Comparison of ENCODE assay signal across 8 cellular contexts in genomic region chr15:61227269-61228024, GRCh38. TPM values are rescaled to one million over a fixed set of nuclear protein-coding genes. Genes with fewer than 3 reads are reported as not detected.
DNase-seq lines count a peak whose midpoint lies in the region; ATAC-seq and TF ChIP-seq lines count a peak whose summit lies in the region.

No MANE protein-coding gene starts in this region.

- intact Hi-C loops in uterus (cut with DNase I; ENCODE audit: low total_unique reads) = no loop called here

- H3K56ac ChIP-seq in mesendoderm (ENCODE audit: low read length) = peak overlapping the region; percentile 61

- H3K27ac ChIP-seq in endodermal cell (ENCODE audit: low read depth, low read length) (no peak overlapping the region), mesendoderm (ENCODE audit: low read depth, low read length) (no peak overlapping the region), uterus (peak overlapping the region; percentile 78 to 85)

- H3K4me3 Mint-ChIP-seq in T-helper 1 cell treated with Interleukin-12 subunit alpha and Interleukin-12 subunit beta and Interleukin-4 antibody, amounts not matched to agents 30 μg/mL and 1 μg/mL, for 36 hours = peak overlapping the region; percentile 54
- H3K4me3 Mint-ChIP-seq in endodermal cell = peak overlapping the region; percentile 70

- TF ChIP-seq CTCF in endodermal cell (conservative IDR thresholded peaks at IDR 0.05) (no peak), uterus (IDR thresholded peaks at IDR 0.05) (no peak)

- H3K27me3 ChIP-seq in endodermal cell (ENCODE audit: control insufficient read depth, insufficient read depth, low read length, poor library complexity, severe bottlenecking) = peaks cover 27% of the 10 kb centered on the region
- H3K27me3 ChIP-seq in mesendoderm (ENCODE audit: insufficient read depth, low read length, poor library complexity) = no peaks in the 10 kb centered on the region
- H3K27me3 ChIP-seq in uterus = no peaks in the 10 kb centered on the region

- H3K9ac ChIP-seq in endodermal cell (ENCODE audit: extremely low read depth, low read length, poor library complexity, severe bottlenecking) = no peak overlapping the region
- H3K9ac ChIP-seq in mesendoderm (ENCODE audit: low read length) = peak overlapping the region; percentile 46

- H3K79me2 ChIP-seq in mesendoderm (ENCODE audit: control insufficient read depth, insufficient read depth, low read length) = peaks cover 2% of the 10 kb centered on the region

- H3K4ac ChIP-seq in mesendoderm (ENCODE audit: low read depth, low read length) = no peak overlapping the region

- H2BK120ac ChIP-seq in mesendoderm (ENCODE audit: low read depth, low read length) = no peak overlapping the region

- no peak for TF ChIP-seq POLR2A in uterus (IDR thresholded peaks at IDR 0.05)

- H3K36me3 ChIP-seq in endodermal cell (ENCODE audit: control insufficient read depth, insufficient read depth, low read length) = no peaks in the 10 kb centered on the region
- H3K36me3 ChIP-seq in mesendoderm (ENCODE audit: control insufficient read depth, insufficient read depth, low read length) = no peaks in the 10 kb centered on the region
- no peaks in the 10 kb centered on the region for H3K36me3 ChIP-seq in uterus

- H3K4me3 ChIP-seq in endodermal cell (ENCODE audit: low read length) = peak overlapping the region; percentile 81
- H3K4me3 ChIP-seq in mesendoderm (ENCODE audit: low read length) = peak overlapping the region; percentile 36
- peak overlapping the region; percentile 61 to 78 for H3K4me3 ChIP-seq in uterus

- H3K9me3 ChIP-seq in endodermal cell (ENCODE audit: control insufficient read depth, low read length) = no peaks in the 10 kb centered on the region
- H3K9me3 ChIP-seq in uterus = no peaks in the 10 kb centered on the region

- H3K36me3 Mint-ChIP-seq in T-helper 1 cell treated with Interleukin-12 subunit alpha and Interleukin-12 subunit beta and Interleukin-4 antibody, amounts not matched to agents 30 μg/mL and 1 μg/mL, for 36 hours (ENCODE audit: low read depth) = no peaks in the 10 kb centered on the region
- no peaks in the 10 kb centered on the region for H3K36me3 Mint-ChIP-seq in endodermal cell (ENCODE audit: low read depth)

- no peak overlapping the region for H3K23ac ChIP-seq in mesendoderm (ENCODE audit: low read length)

- peaks cover 84% of the 10 kb centered on the region for H3K27me3 Mint-ChIP-seq in T-helper 1 cell treated with Interleukin-12 subunit alpha and Interleukin-12 subunit beta and Interleukin-4 antibody, amounts not matched to agents 30 μg/mL and 1 μg/mL, for 36 hours (ENCODE audit: low read depth)
- peaks cover 34% of the 10 kb centered on the region for H3K27me3 Mint-ChIP-seq in endodermal cell (ENCODE audit: insufficient read depth)

- WGBS in endodermal cell (ENCODE audit: insufficient coverage in 1 of 2, insufficient read length in 1 of 2), 2 experiments = 0 to 2% methylated on average over 4 to 39 of the region's 40 CpGs
- no CpG with 5 or more reads among the region's 40 CpGs for WGBS in mesendoderm (ENCODE audit: extremely low coverage, insufficient coverage, low lambda C conversion rate)

- H2BK15ac ChIP-seq in mesendoderm (replicated peaks; ENCODE audit: low read depth) = no peak overlapping the region

- no peaks in the 10 kb centered on the region for H3K4me1 ChIP-seq in endodermal cell (ENCODE audit: control insufficient read depth, insufficient read depth, low read length)
- peaks cover 7% of the 10 kb centered on the region for H3K4me1 ChIP-seq in mesendoderm (ENCODE audit: control insufficient read depth, low read depth, low read length)
- H3K4me1 ChIP-seq in uterus = no peaks in the 10 kb centered on the region

- H4K8ac ChIP-seq in mesendoderm (ENCODE audit: low read depth, low read length) = no peak overlapping the region

- no peak overlapping the region for H3K27ac Mint-ChIP-seq in T-helper 1 cell treated with Interleukin-12 subunit alpha and Interleukin-12 subunit beta and Interleukin-4 antibody, amounts not matched to agents 30 μg/mL and 1 μg/mL, for 36 hours
- H3K27ac Mint-ChIP-seq in endodermal cell = no peak overlapping the region

- no peak overlapping the region for H4K5ac ChIP-seq in mesendoderm (ENCODE audit: low read length)

- no peak overlapping the region for H2AK5ac ChIP-seq in mesendoderm (ENCODE audit: low read length)

- H3K9me3 Mint-ChIP-seq in T-helper 1 cell treated with Interleukin-12 subunit alpha and Interleukin-12 subunit beta and Interleukin-4 antibody, amounts not matched to agents 30 μg/mL and 1 μg/mL, for 36 hours = no peaks in the 10 kb centered on the region
- H3K9me3 Mint-ChIP-seq in endodermal cell = no peaks in the 10 kb centered on the region

- H3K79me1 ChIP-seq in mesendoderm (ENCODE audit: low read length) = peaks cover 3% of the 10 kb centered on the region

- H3K4me2 ChIP-seq in mesendoderm (ENCODE audit: low read length) = peak overlapping the region; percentile 52

- no peak overlapping the region for H3K18ac ChIP-seq in mesendoderm (ENCODE audit: low read length)

- no peak for DNase-seq in T-helper 1 cell
- peak; percentile 69 for DNase-seq in NCI-H82 (lab: John Stamatoyannopoulos, UW)
- DNase-seq in endodermal cell = peak; percentile 67
- DNase-seq in mesendoderm = peak; percentile 71
- peak; percentile 17 to 34 for DNase-seq in uterus

- H3K4me1 Mint-ChIP-seq in T-helper 1 cell treated with Interleukin-12 subunit alpha and Interleukin-12 subunit beta and Interleukin-4 antibody, amounts not matched to agents 30 μg/mL and 1 μg/mL, for 36 hours (ENCODE audit: low read depth) = peaks cover 5% of the 10 kb centered on the region
- peaks cover 17% of the 10 kb centered on the region for H3K4me1 Mint-ChIP-seq in endodermal cell

- no peak overlapping the region for H2BK5ac ChIP-seq in mesendoderm (ENCODE audit: low read length)

- ATAC-seq in HG02884 (IDR thresholded peaks at IDR 0.05; ENCODE audit: unreplicated experiment) = no peak
- ATAC-seq in GM21515 (IDR thresholded peaks at IDR 0.05; ENCODE audit: unreplicated experiment) = no peak

RNA-seq across cellular contexts. Expression of gene RORA, which starts 1.7 kb away (rescaled TPM):
- total RNA-seq in endodermal cell (10 to 100 TPM; 30.5 to 35.2 TPM), uterus (10 to 100 TPM; 33.2 to 99.1 (median 57.6) TPM)
- polyA plus RNA-seq in endodermal cell (2013, experiment 1 of 2) = 4.2 TPM
- polyA plus RNA-seq in endodermal cell (2013, experiment 2 of 2) = 4.3 TPM
- 1.6 TPM for polyA plus RNA-seq in mesendoderm (2013, experiment 1 of 2)
- 1.8 TPM for polyA plus RNA-seq in mesendoderm (2013, experiment 2 of 2)

Comparison
In these comparisons a context has a peak if more than half of its experiments do, and no peak if none do; other contexts are left out.
1. DNase-seq: peak in NCI-H82 (single experiment), endodermal cell (single experiment), mesendoderm (single experiment) and uterus (2 of 2); none in T-helper 1 cell (0 of 5).
2. H3K27ac ChIP-seq: peak in uterus (2 of 2); none in endodermal cell (single experiment) and mesendoderm (single experiment).
3. Peak in every context shown above with its lines, with median percentiles within 50 percentile points of each other: H3K4me3 ChIP-seq.